14 cellular contexts compared by ENCODE assay signal in genomic region chr11:120215634-120216033, GRCh38. TPM values are rescaled to one million over a fixed set of nuclear protein-coding genes. Genes with fewer than 3 reads are reported as not detected.
A peak's percentile ranks its signal among the peaks of the same experiment; 100 is the strongest.
DNase-seq lines count a peak whose midpoint lies in the region; ATAC-seq and TF ChIP-seq lines count a peak whose summit lies in the region.
"Had no signal": no experiment of that assay in that cellular context is flagged by ENCODE, and none has a peak within 500 bp of the region (broad histone marks: within the 10 kb centered on the region; RNA-seq: fewer than 3 reads in every experiment).

No MANE protein-coding gene starts in this region.

- TF ChIP-seq EP300 in esophagus muscularis mucosa (IDR thresholded peaks at IDR 0.05) (no peak), suprapubic skin (IDR thresholded peaks at IDR 0.05) (no peak)

- peaks cover 31% of the 10 kb centered on the region for H3K27me3 Mint-ChIP-seq in mesothelial cell of epicardium (ENCODE audit: low read depth)

- intact Hi-C loops in esophagus muscularis mucosa (cut with DNase I) (no loop called here), right lobe of liver (cut with DNase I) (no loop called here)

- H3K27ac Mint-ChIP-seq in mesothelial cell of epicardium = no peak overlapping the region
- H3K27ac Mint-ChIP-seq: T-helper 2 cell treated with Interferon-gamma antibody and Interleukin-4, amounts not matched to agents 5 μg/mL and 100 μg/mL, for 36 hours had no signal

- H3K27me3 ChIP-seq in esophagus muscularis mucosa (no peaks in the 10 kb centered on the region), right lobe of liver (no peaks in the 10 kb centered on the region), suprapubic skin (no peaks in the 10 kb centered on the region)

- H3K27ac ChIP-seq in esophagus muscularis mucosa (replicated peaks in 1 of 4) (peak overlapping the region; percentile 52 to 78 (median 58)), right lobe of liver (peak overlapping the region; percentile 73 to 85 (median 83)), suprapubic skin (peak overlapping the region; percentile 42)
- H3K27ac ChIP-seq: lower lobe of right lung had no signal

- DNase-seq in NCI-H226 = peak; percentile 55
- DNase-seq in esophagus muscularis mucosa (ENCODE audit: extremely low spot score) = no peak
- DNase-seq in right lobe of liver = peak; percentile 80 to 90 (median 83)
- no peak for DNase-seq in suprapubic skin (ENCODE audit: low spot score in 2 of 2)
- no peak for DNase-seq in mesothelial cell of epicardium (ENCODE audit: low spot score in 2 of 2, unreplicated experiment in 2 of 2)
- no peak for DNase-seq in DMS153 (lab: John Stamatoyannopoulos, UW)
- DNase-seq: aorta, DMS 273 treated with DMSO at 0.1 percent for 48 hours, lower lobe of right lung, NCI-H1694 treated with DMSO at 0.1 percent for 48 hours had no signal

- H3K4me1 ChIP-seq in esophagus muscularis mucosa = peaks cover 29 to 89% (median 86%) of the 10 kb centered on the region in 4 donors
- H3K4me1 ChIP-seq in right lobe of liver = peaks cover 0 to 78% (median 34%) of the 10 kb centered on the region in 4 donors
- H3K4me1 ChIP-seq in suprapubic skin = peaks cover 70% of the 10 kb centered on the region

- peak overlapping the region in 1 of 4 donors; percentile 3 for H3K4me3 ChIP-seq in esophagus muscularis mucosa
- H3K4me3 ChIP-seq in right lobe of liver = peak overlapping the region in 2 of 3 donors; percentile 26 to 90
- H3K4me3 ChIP-seq in suprapubic skin = no peak overlapping the region
- H3K4me3 ChIP-seq: lower lobe of right lung had no signal

- peaks cover 11% of the 10 kb centered on the region for H3K4me1 Mint-ChIP-seq in mesothelial cell of epicardium

- H3K36me3 ChIP-seq in esophagus muscularis mucosa (peaks cover 0 to 9% (median 3%) of the 10 kb centered on the region in 4 donors), right lobe of liver (peaks cover 0 to 20% (median 0%) of the 10 kb centered on the region in 4 donors), suprapubic skin (no peaks in the 10 kb centered on the region)
- H3K36me3 ChIP-seq: lower lobe of right lung had no signal

- TF ChIP-seq CTCF in esophagus muscularis mucosa (IDR thresholded peaks at IDR 0.05) = no peak
- TF ChIP-seq CTCF in right lobe of liver (IDR thresholded peaks at IDR 0.05) = no peak
- TF ChIP-seq CTCF in suprapubic skin (IDR thresholded peaks at IDR 0.05) = no peak
- TF ChIP-seq CTCF in mesothelial cell of epicardium (IDR thresholded peaks at IDR 0.05; ENCODE audit: unreplicated experiment) = no peak

- no peaks in the 10 kb centered on the region for H3K36me3 Mint-ChIP-seq in mesothelial cell of epicardium

- no peak overlapping the region for H3K4me3 Mint-ChIP-seq in mesothelial cell of epicardium
- H3K4me3 Mint-ChIP-seq: T-helper 2 cell treated with Interferon-gamma antibody and Interleukin-4, amounts not matched to agents 5 μg/mL and 100 μg/mL, for 36 hours had no signal

- WGBS in esophagus muscularis mucosa = 64% methylated on average over 5 of the region's 5 CpGs
- 28% methylated on average over 5 of the region's 5 CpGs for WGBS in right lobe of liver (ENCODE audit: insufficient coverage, low coverage, low lambda C conversion rate, missing lambda C conversion rate)
- 57% methylated on average over 5 of the region's 5 CpGs for WGBS in suprapubic skin

- no peaks in the 10 kb centered on the region for H3K9me3 Mint-ChIP-seq in mesothelial cell of epicardium
- H3K9me3 Mint-ChIP-seq: T-helper 2 cell treated with Interferon-gamma antibody and Interleukin-4, amounts not matched to agents 5 μg/mL and 100 μg/mL, for 36 hours had no signal

- ATAC-seq in right lobe of liver = peak; percentile 54 to 66 (median 59)
- no peak for ATAC-seq in HG02938 (IDR thresholded peaks at IDR 0.05; ENCODE audit: unreplicated experiment)
- ATAC-seq in GM21717 (IDR thresholded peaks at IDR 0.05; ENCODE audit: unreplicated experiment) = no peak
- ATAC-seq: esophagus mucosa, lower lobe of right lung had no signal

- H3K9me3 ChIP-seq in esophagus muscularis mucosa (no peaks in the 10 kb centered on the region), right lobe of liver (no peaks in the 10 kb centered on the region), suprapubic skin (no peaks in the 10 kb centered on the region)
- H3K9me3 ChIP-seq: lower lobe of right lung had no signal

- TF ChIP-seq POLR2A in esophagus muscularis mucosa (IDR thresholded peaks at IDR 0.05; ENCODE audit: low read depth) (no peak), right lobe of liver (IDR thresholded peaks at IDR 0.05) (peak; percentile 28), suprapubic skin (IDR thresholded peaks at IDR 0.05) (no peak)

RNA-seq across cellular contexts. Expression of gene OAF, which starts 4.8 kb away (rescaled TPM):
- total RNA-seq in esophagus muscularis mucosa (10 to 100 TPM; 30.7 to 66.1 (median 58.1) TPM), right lobe of liver (100 to 1,000 TPM; 199 to 271 (median 220) TPM), suprapubic skin (10 to 100 TPM in 3 of 4 donors, 1 to 10 TPM in 1; 5.0 to 13.0 (median 10.8) TPM), mesothelial cell of epicardium (32.2 to 35.8 TPM (median 33.8 TPM) in 3 replicates)

RNA-seq across cellular contexts. Expression of gene POU2F3, which starts 24.3 kb away (rescaled TPM):
- not detected for total RNA-seq in esophagus muscularis mucosa
- total RNA-seq in right lobe of liver = not detected
- 100 to 1,000 TPM in 2 of 4 donors, 10 to 100 TPM in 2; 58.2 to 219 (median 105) TPM for total RNA-seq in suprapubic skin
- 0.55 to 0.98 TPM (median 0.86 TPM) in 3 replicates for total RNA-seq in mesothelial cell of epicardium
- total RNA-seq: aorta had no signal

Comparison
In these comparisons a context has a peak if more than half of its experiments do, and no peak if none do; other contexts are left out.
1. DNase-seq: peak in NCI-H226 (single experiment) and right lobe of liver (3 of 3); none in esophagus muscularis mucosa (single experiment), suprapubic skin (0 of 2), mesothelial cell of epicardium (0 of 2) and DMS153 (single experiment).
2. ATAC-seq: peak in right lobe of liver (4 of 4); none in HG02938 (single experiment) and GM21717 (single experiment).
3. RNA of gene POU2F3, which starts 24.3 kb away (total RNA-seq): 58.2 to 219 TPM in suprapubic skin; 0.55 to 0.98 TPM in mesothelial cell of epicardium, not detected in esophagus muscularis mucosa and not detected in right lobe of liver; every median in the first group is over 10 times any median in the second.
4. Peak in every context shown above with its lines, with median percentiles within 50 percentile points of each other: H3K27ac ChIP-seq.